In the genomic region with DNA sequence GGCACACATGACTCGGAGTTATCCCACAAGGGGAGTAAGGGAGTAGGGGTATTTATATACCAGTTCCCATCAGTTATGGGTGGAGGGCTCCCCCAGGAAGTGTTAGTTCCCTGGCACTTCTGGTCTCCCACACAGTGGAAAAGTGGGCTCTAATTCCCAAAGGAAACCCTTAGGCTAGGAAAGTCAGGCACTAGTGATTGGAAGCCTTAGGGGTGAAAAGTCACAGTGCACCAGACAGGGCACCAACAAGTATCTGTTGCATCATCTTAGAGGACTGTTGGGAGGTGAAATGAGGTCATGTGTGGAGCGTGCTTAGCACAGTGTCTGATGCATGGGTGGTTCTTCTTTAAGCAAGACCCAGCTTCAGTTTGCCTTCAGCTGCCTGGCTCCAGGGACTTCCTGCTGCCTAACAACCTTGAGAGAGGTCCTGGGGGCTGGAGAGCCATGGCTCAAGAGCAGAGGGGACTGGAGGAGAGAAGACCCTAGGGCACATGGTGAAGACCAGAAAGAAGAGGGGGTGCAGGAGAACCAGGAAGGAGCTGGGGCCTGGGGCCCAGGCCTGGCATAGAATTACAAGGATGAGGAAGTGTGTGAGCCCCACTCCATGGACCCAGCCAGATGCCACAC, we compare ENCODE assay signal across 12 cellular contexts. TPM values are rescaled to one million over a fixed set of nuclear protein-coding genes. Genes with fewer than 3 reads are reported as not detected.
DNase-seq lines count a peak whose midpoint lies in the region; ATAC-seq, FAIRE-seq and TF ChIP-seq lines count a peak whose summit lies in the region.
"Had no signal": no experiment of that assay in that cellular context is flagged by ENCODE, and none has a peak within 500 bp of the region (broad histone marks: within the 10 kb centered on the region; RNA-seq: fewer than 3 reads in every experiment).

No MANE protein-coding gene starts in this region.

- peaks cover 17 to 20% of the 10 kb centered on the region in 2 experiments for H3K4me1 Mint-ChIP-seq in H9

- H3K79me2 ChIP-seq in H9 (ENCODE audit: insufficient read depth, low read length), result no peaks in the 10 kb centered on the region

- CTCF ChIA-PET in A549 (lab: Yijun Ruan, JAX), result interaction anchor here (0.9 to 1.3 kb wide), 3 partner anchors 24 to 171 kb away, joined by 4 to 6 read pairs (median 5); no protein-coding TSS in a partner anchor

- H4K91ac ChIP-seq in H9 (ENCODE audit: insufficient read length, low read depth, low read length), result no peak overlapping the region

- no peak overlapping the region for H3K18ac ChIP-seq in H9 (ENCODE audit: insufficient read length, low read depth, low read length)

- H3T11ph ChIP-seq in H9 (ENCODE audit: low read length), result no peak overlapping the region

- H3K4me2 ChIP-seq in A549, result peak overlapping the region; percentile 16; the same call in 1 of the 3 replicates
- H3K4me2 ChIP-seq in H9 (ENCODE audit: insufficient read depth, insufficient read length, low read length), result no peak overlapping the region

- no peaks in the 10 kb centered on the region for H3K9me3 Mint-ChIP-seq in H9
- H3K9me3 Mint-ChIP-seq: activated naive CD8-positive, alpha-beta T cell treated with anti-CD3 and anti-CD28 coated beads, Interleukin-2, amount 50 U/mL, for 24 hours had no signal

- H3K23ac ChIP-seq in H9 (ENCODE audit: insufficient read length, low read depth, low read length), result no peak overlapping the region

- no peaks in the 10 kb centered on the region for H3K79me1 ChIP-seq in H9 (ENCODE audit: insufficient read depth, low read depth, low read length, poor library complexity, severe bottlenecking)

- TF ChIP-seq RAD21 in A549 (conservative IDR thresholded peaks at IDR 0.05 in 1 of 2, IDR thresholded peaks at IDR 0.05 in 1 of 2), result no peak

- no peak for ATAC-seq in A549
- ATAC-seq in left ventricle myocardium superior, result peak; percentile 50
- ATAC-seq in GM21576 (IDR thresholded peaks at IDR 0.05; ENCODE audit: unreplicated experiment), result no peak
- no peak for ATAC-seq in GM21737 (IDR thresholded peaks at IDR 0.05; ENCODE audit: unreplicated experiment)
- ATAC-seq: activated naive CD8-positive, alpha-beta T cell treated with anti-CD3 and anti-CD28 coated beads, Interleukin-2, amount 50 U/mL, for 24 hours had no signal

- H3K4me1 ChIP-seq in A549 (peaks cover 6% of the 10 kb centered on the region; the same call in 1 of the 3 replicates), H9 (ENCODE audit: insufficient read depth, low read length) (no peaks in the 10 kb centered on the region)
- H3K4me1 ChIP-seq: SJSA1 had no signal

- TF ChIP-seq POLR2A in A549 (IDR thresholded peaks at IDR 0.05; ENCODE audit: low read length), result no peak

- H2BK5ac ChIP-seq in H9 (ENCODE audit: insufficient read length, low read length), result no peak overlapping the region

- H3K9me3 ChIP-seq in A549 (no peaks in the 10 kb centered on the region), H9 (ENCODE audit: control insufficient read depth, low read depth, low read length) (no peaks in the 10 kb centered on the region)
- H3K9me3 ChIP-seq: SJSA1, thoracic aorta had no signal

- FAIRE-seq in A549 (lab: Jason Lieb, UNC), result no peak

- H3K4ac ChIP-seq in H9 (ENCODE audit: low read depth, low read length), result no peak overlapping the region

- no peak overlapping the region for H2AK5ac ChIP-seq in H9 (ENCODE audit: insufficient read length, low read length)

- no peak overlapping the region for H3K4me3 Mint-ChIP-seq in H9
- H3K4me3 Mint-ChIP-seq: activated naive CD8-positive, alpha-beta T cell treated with anti-CD3 and anti-CD28 coated beads, Interleukin-2, amount 50 U/mL, for 24 hours had no signal

- WGBS in A549 (ENCODE audit: missing lambda C conversion rate), result 75% methylated on average over 2 of the region's 2 CpGs
- no CpG with 5 or more reads among the region's 2 CpGs for WGBS in H9 (ENCODE audit: extremely low coverage, insufficient read length, low lambda C conversion rate)

- H3K23me2 ChIP-seq in H9 (ENCODE audit: insufficient read length, low read depth, low read length, poor library complexity, severe bottlenecking), result no peaks in the 10 kb centered on the region

- no peak overlapping the region for H2BK120ac ChIP-seq in H9 (ENCODE audit: low read depth, low read length, poor library complexity, severe bottlenecking)

- H2BK20ac ChIP-seq in H9 (ENCODE audit: low read depth, low read length, poor library complexity, severe bottlenecking), result no peak overlapping the region

- H2AFZ ChIP-seq in H9 (ENCODE audit: low read length), result no peak overlapping the region

- no peak overlapping the region for H4K8ac ChIP-seq in H9 (replicated peaks; ENCODE audit: insufficient read length, low read depth, low read length)

- intact Hi-C loops in left ventricle myocardium superior (cut with micrococcal nuclease), result no loop called here

- no peak for DNase-seq in A549 (ENCODE audit: low read depth in 1 of 2, low spot score in 1 of 2)
- no peak for DNase-seq in H9
- peak; percentile 61 for DNase-seq in SIG-M5 (lab: John Stamatoyannopoulos, UW)
- no peak for DNase-seq in left ventricle myocardium superior
- DNase-seq in cerebellum (ENCODE audit: low spot score), result no peak
- no peak for DNase-seq in dermis blood vessel endothelial cell
- DNase-seq: activated naive CD8-positive, alpha-beta T cell treated with anti-CD3 and anti-CD28 coated beads, Interleukin-2, amount 50 U/mL, for 24 hours; effector memory CD4-positive, alpha-beta T cell had no signal

- H3K4me3 ChIP-seq in A549, result no peak overlapping the region
- H3K4me3 ChIP-seq: SJSA1, thoracic aorta had no signal

- no peak overlapping the region for H2BK12ac ChIP-seq in H9 (ENCODE audit: insufficient read length, low read depth, low read length)

- peaks cover 3% of the 10 kb centered on the region for H4K20me1 ChIP-seq in H9 (ENCODE audit: control insufficient read depth, insufficient read depth, insufficient read length)

- TF ChIP-seq CTCF in A549 (IDR thresholded peaks at IDR 0.05), result no peak
- no peak for TF ChIP-seq CTCF in H9 (conservative IDR thresholded peaks at IDR 0.05)

- peaks cover 9% of the 10 kb centered on the region; the same call in 1 of the 2 replicates for H3K27me3 ChIP-seq in H9 (ENCODE audit: insufficient read depth, low read length)
- H3K27me3 ChIP-seq: SJSA1 had no signal

- H3K56ac ChIP-seq in H9 (ENCODE audit: insufficient read length, low read depth, low read length), result no peak overlapping the region

- POLR2A ChIA-PET in A549 (lab: Yijun Ruan, JAX), result no interaction called here

- H3K27ac Mint-ChIP-seq in H9, result no peak overlapping the region
- H3K27ac Mint-ChIP-seq: activated naive CD8-positive, alpha-beta T cell treated with anti-CD3 and anti-CD28 coated beads, Interleukin-2, amount 50 U/mL, for 24 hours had no signal

- H3K27ac ChIP-seq in A549 (peak overlapping the region in 1 of 2 experiments; percentile 62; a peak in 3 of 6 replicates), H9 (ENCODE audit: insufficient read length, low read depth, low read length) (no peak overlapping the region)
- H3K27ac ChIP-seq: SJSA1, thoracic aorta had no signal

- no peaks in the 10 kb centered on the region for H3K36me3 Mint-ChIP-seq in H9 (ENCODE audit: insufficient read depth in 1 of 3, low read depth in 3 of 3)

- no peak overlapping the region for H4K5ac ChIP-seq in H9 (ENCODE audit: insufficient read length, low read depth, low read length)

- peak overlapping the region; percentile 57; the same call in 1 of the 2 replicates for H3K14ac ChIP-seq in H9 (ENCODE audit: insufficient read depth, low read length)

- no peak for TF ChIP-seq EP300 in A549 (IDR thresholded peaks at IDR 0.05)

- H3K9ac ChIP-seq in H9 (ENCODE audit: extremely low read depth, insufficient read length, low read length), result no peak overlapping the region

- H2BK15ac ChIP-seq in H9 (ENCODE audit: low read depth, low read length), result no peak overlapping the region

- H3K27me3 Mint-ChIP-seq in H9 (ENCODE audit: low read depth), result peaks cover 96% of the 10 kb centered on the region

TF ChIP-seq in A549, 52 proteins besides CTCF, POLR2A, EP300 and RAD21 (continues in another document):
- no peak for TF ChIP-seq KDM1A (IDR thresholded peaks at IDR 0.05; ENCODE audit: low read depth)
- TF ChIP-seq RNF2 (IDR thresholded peaks at IDR 0.05; ENCODE audit: borderline replicate concordance, low read depth), result no peak
- no peak for TF ChIP-seq TP53 (CRISPR knock-in tag; IDR thresholded peaks at IDR 0.05)
- no peak for TF ChIP-seq NPAS2 (CRISPR knock-in tag; IDR thresholded peaks at IDR 0.05; ENCODE audit: borderline replicate concordance)
- no peak for TF ChIP-seq HOXB13 (CRISPR knock-in tag; IDR thresholded peaks at IDR 0.05; ENCODE audit: low read depth)
- no peak for TF ChIP-seq FOSL2 (IDR thresholded peaks at IDR 0.05)
- TF ChIP-seq FOSL2 (CRISPR knock-in tag; IDR thresholded peaks at IDR 0.05), result no peak
- no peak for TF ChIP-seq PBX3 (IDR thresholded peaks at IDR 0.05)
- no peak for TF ChIP-seq SMC3 (IDR thresholded peaks at IDR 0.05)
- TF ChIP-seq RFX5 (IDR thresholded peaks at IDR 0.05), result no peak
- TF ChIP-seq, protein P1, sequence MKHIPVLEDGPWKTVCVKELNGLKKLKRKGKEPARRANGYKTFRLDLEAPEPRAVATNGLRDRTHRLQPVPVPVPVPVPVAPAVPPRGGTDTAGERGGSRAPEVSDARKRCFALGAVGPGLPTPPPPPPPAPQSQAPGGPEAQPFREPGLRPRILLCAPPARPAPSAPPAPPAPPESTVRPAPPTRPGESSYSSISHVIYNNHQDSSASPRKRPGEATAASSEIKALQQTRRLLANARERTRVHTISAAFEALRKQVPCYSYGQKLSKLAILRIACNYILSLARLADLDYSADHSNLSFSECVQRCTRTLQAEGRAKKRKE (CRISPR knock-in tag; IDR thresholded peaks at IDR 0.05; ENCODE audit: low read depth), result no peak
- TF ChIP-seq SREBF2 (IDR thresholded peaks at IDR 0.05), result no peak
- no peak for TF ChIP-seq POLR2AphosphoS2 (conservative IDR thresholded peaks at IDR 0.05; ENCODE audit: low read length)

RNA-seq across cellular contexts. Expression of gene FOXP4, which starts 7.5 kb away (rescaled TPM):
- polyA plus RNA-seq in A549 (2011; rRNA removed) (2.6 and 3.2 TPM in 2 replicates), A549 (2017; fragmentation: RNase III; extraction: RNeasy Plus Mini Kit Qiagen cat#74134 plus additional on column Dnase treatment) (12.5 to 14.5 TPM (median 14.2 TPM) in 3 replicates)
- 8.7 and 13.3 TPM in 2 replicates for polyA plus RNA-seq in A549 (2012; cell fraction: cytosol; rRNA removed)
- 12.8 and 21.3 TPM in 2 replicates for polyA plus RNA-seq in A549 (2012; cell fraction: nucleus; rRNA removed)
- 4.1 and 5.5 TPM in 2 replicates for polyA minus RNA-seq in A549 (2011; rRNA and poly(A)+ RNA removed)
- total RNA-seq in H9 (2021) (18.2 and 19.0 TPM in 2 replicates), left ventricle myocardium superior (16.8 TPM), cerebellum (9.2 TPM), dermis blood vessel endothelial cell (4.4 and 9.2 TPM in 2 replicates)
